ENCODE assay signal across 10 cellular contexts in genomic region chr20:25246182-25246943, GRCh38. TPM values are rescaled to one million over a fixed set of nuclear protein-coding genes. Genes with fewer than 3 reads are reported as not detected.
A peak's percentile ranks its signal among the peaks of the same experiment; 100 is the strongest.
DNase-seq lines count a peak whose midpoint lies in the region; ATAC-seq and TF ChIP-seq lines count a peak whose summit lies in the region.
"Had no signal": no experiment of that assay in that cellular context is flagged by ENCODE, and none has a peak within 500 bp of the region (broad histone marks: within the 10 kb centered on the region; RNA-seq: fewer than 3 reads in every experiment).

No MANE protein-coding gene starts in this region.

- peaks cover 36 to 40% (median 38%) of the 10 kb centered on the region in 3 donors for H3K4me1 Mint-ChIP-seq in CD8-positive, alpha-beta memory T cell
- peaks cover 35% of the 10 kb centered on the region for H3K4me1 Mint-ChIP-seq in activated CD8-positive, alpha-beta T cell treated with anti-CD3 and anti-CD28 coated beads for 36 hours (ENCODE audit: low read depth)
- H3K4me1 Mint-ChIP-seq in memory B cell: peaks cover 29% of the 10 kb centered on the region

- H3K9me3 Mint-ChIP-seq in CD8-positive, alpha-beta memory T cell: no peaks in the 10 kb centered on the region
- H3K9me3 Mint-ChIP-seq in activated CD8-positive, alpha-beta T cell treated with anti-CD3 and anti-CD28 coated beads for 36 hours: no peaks in the 10 kb centered on the region
- H3K9me3 Mint-ChIP-seq in memory B cell: peaks cover 5% of the 10 kb centered on the region

- H3K4me3 Mint-ChIP-seq in CD8-positive, alpha-beta memory T cell: peak overlapping the region; percentile 85 to 97 (median 91)
- peak overlapping the region; percentile 89 for H3K4me3 Mint-ChIP-seq in activated CD8-positive, alpha-beta T cell treated with anti-CD3 and anti-CD28 coated beads for 36 hours
- peak overlapping the region; percentile 93 for H3K4me3 Mint-ChIP-seq in memory B cell

- no peaks in the 10 kb centered on the region for H3K36me3 ChIP-seq in CD8-positive, alpha-beta memory T cell (ENCODE audit: insufficient read depth, low read length)

- no peak overlapping the region for H3K27ac ChIP-seq in CD8-positive, alpha-beta memory T cell (ENCODE audit: low read depth, low read length)

- no peak for DNase-seq in CD8-positive, alpha-beta memory T cell
- no peak for DNase-seq in activated CD8-positive, alpha-beta T cell treated with anti-CD3 and anti-CD28 coated beads for 36 hours
- DNase-seq in memory B cell (ENCODE audit: low spot score in 2 of 2): peak in 1 of 2 donors; percentile 9
- no peak for DNase-seq in nucleus accumbens (lab: John Stamatoyannopoulos, UW)
- DNase-seq in hepatic stellate cell (ENCODE audit: low spot score): no peak
- DNase-seq: NCI-H226, spleen had no signal

- H3K9me3 ChIP-seq in CD8-positive, alpha-beta memory T cell (ENCODE audit: low read length): no peaks in the 10 kb centered on the region

- CTCF ChIA-PET in CD8-positive, alpha-beta memory T cell (lab: Charles Lee): interaction anchor here (0.9 to 2.1 kb wide), 2 partner anchors 152 to 161 kb away, joined by 3 to 4 read pairs; partner anchors contain the start of gene GINS1
- CTCF ChIA-PET in activated CD8-positive, alpha-beta T cell treated with anti-CD3 and anti-CD28 coated beads for 36 hours (lab: Charles Lee): interaction anchor here (1.3 to 1.5 kb wide), 2 partner anchors 11 to 50 kb away, joined by 3 to 4 read pairs; no protein-coding TSS in a partner anchor

- ATAC-seq in HG02571 (IDR thresholded peaks at IDR 0.05; ENCODE audit: unreplicated experiment) (peak; percentile 31), memory B cell (ENCODE audit: low read depth) (peak; percentile 51), GM21360 (IDR thresholded peaks at IDR 0.05; ENCODE audit: unreplicated experiment) (no peak), HG03439 (IDR thresholded peaks at IDR 0.05; ENCODE audit: unreplicated experiment) (no peak)
- ATAC-seq in activated CD8-positive, alpha-beta T cell treated with anti-CD3 and anti-CD28 coated beads for 36 hours: no peak

- no peak overlapping the region for H3K4me3 ChIP-seq in CD8-positive, alpha-beta memory T cell (ENCODE audit: low read length)

- peak overlapping the region in 7 of 8 donors; percentile 2 to 90 (median 61) for H3K27ac Mint-ChIP-seq in CD8-positive, alpha-beta memory T cell
- H3K27ac Mint-ChIP-seq in activated CD8-positive, alpha-beta T cell treated with anti-CD3 and anti-CD28 coated beads for 36 hours: no peak overlapping the region
- peak overlapping the region; percentile 18 for H3K27ac Mint-ChIP-seq in memory B cell

- H3K4me1 ChIP-seq in CD8-positive, alpha-beta memory T cell (ENCODE audit: insufficient read depth, low read length): peaks cover 25% of the 10 kb centered on the region

- peaks cover 5 to 10% (median 8%) of the 10 kb centered on the region in 3 donors for H3K36me3 Mint-ChIP-seq in CD8-positive, alpha-beta memory T cell
- H3K36me3 Mint-ChIP-seq in activated CD8-positive, alpha-beta T cell treated with anti-CD3 and anti-CD28 coated beads for 36 hours (ENCODE audit: low read depth): peaks cover 3% of the 10 kb centered on the region
- peaks cover 5% of the 10 kb centered on the region for H3K36me3 Mint-ChIP-seq in memory B cell

- H3K27me3 Mint-ChIP-seq in CD8-positive, alpha-beta memory T cell: peaks cover 0 to 15% of the 10 kb centered on the region in 2 donors
- H3K27me3 Mint-ChIP-seq in activated CD8-positive, alpha-beta T cell treated with anti-CD3 and anti-CD28 coated beads for 36 hours: peaks cover 7% of the 10 kb centered on the region
- peaks cover 5% of the 10 kb centered on the region for H3K27me3 Mint-ChIP-seq in memory B cell

- no peaks in the 10 kb centered on the region for H3K27me3 ChIP-seq in CD8-positive, alpha-beta memory T cell (ENCODE audit: insufficient read depth, low read length, poor library complexity, severe bottlenecking)

- intact Hi-C loops in activated CD8-positive, alpha-beta T cell treated with anti-CD3 and anti-CD28 coated beads for 36 hours (cut with micrococcal nuclease): no loop called here

- no peak for TF ChIP-seq CTCF in activated CD8-positive, alpha-beta T cell treated with anti-CD3 and anti-CD28 coated beads for 36 hours (IDR thresholded peaks at IDR 0.05)

- POLR2A ChIA-PET in CD8-positive, alpha-beta memory T cell (lab: Charles Lee): interaction anchor here (2.2 to 2.7 kb wide), 2 partner anchors 144 to 188 kb away, joined by 8 to 10 read pairs; partner anchors contain the start of genes ABHD12 and ACSS1
- POLR2A ChIA-PET in activated CD8-positive, alpha-beta T cell treated with anti-CD3 and anti-CD28 coated beads for 36 hours (lab: Charles Lee): interaction anchor here (0.8 to 5.2 kb wide), 4 partner anchors 12 to 262 kb away, joined by 3 to 41 read pairs (median 9); partner anchors contain the start of gene ENTPD6

RNA-seq across cellular contexts. Expression of gene PYGB, which starts 1.5 kb away (rescaled TPM):
- total RNA-seq in CD8-positive, alpha-beta memory T cell: 10 to 100 TPM; 32.5 to 35.7 TPM
- polyA plus RNA-seq in CD8-positive, alpha-beta memory T cell: 35.6 TPM
- 10 to 100 TPM; 26.1 to 26.5 TPM for total RNA-seq in activated CD8-positive, alpha-beta T cell treated with anti-CD3 and anti-CD28 coated beads for 36 hours

RNA-seq across cellular contexts. Expression of gene ENTPD6, which starts 50.9 kb away (rescaled TPM):
- 10 to 100 TPM; 44.2 to 47.0 TPM for total RNA-seq in CD8-positive, alpha-beta memory T cell
- 36.2 TPM for polyA plus RNA-seq in CD8-positive, alpha-beta memory T cell
- 10 to 100 TPM; 39.4 to 42.8 TPM for total RNA-seq in activated CD8-positive, alpha-beta T cell treated with anti-CD3 and anti-CD28 coated beads for 36 hours

Comparison
In these comparisons a context has a peak if more than half of its experiments do, and no peak if none do; other contexts are left out.
1. ATAC-seq: peak in HG02571 (single experiment) and memory B cell (single experiment); none in activated CD8-positive, alpha-beta T cell treated with anti-CD3 and anti-CD28 coated beads for 36 hours (single experiment), GM21360 (single experiment) and HG03439 (single experiment).
2. Peak in every context shown above with its lines, with median percentiles within 50 percentile points of each other: H3K4me3 Mint-ChIP-seq.